Comparison of ENCODE assay signal across 8 cellular contexts in genomic region chr2:152175368-152176112, GRCh38. TPM values are rescaled to one million over a fixed set of nuclear protein-coding genes. Genes with fewer than 3 reads are reported as not detected.
A peak's percentile ranks its signal among the peaks of the same experiment; 100 is the strongest.
DNase-seq lines count a peak whose midpoint lies in the region; ATAC-seq, FAIRE-seq and TF ChIP-seq lines count a peak whose summit lies in the region.

Gene STAM2, minus strand, starts transcription at chr2:152175763. Its CDS starts 121 bp downstream, at chr2:152175642.

- H3K4me3 ChIP-seq in AG09309 (ENCODE audit: control insufficient read depth, low read depth, low read length) (peak within 1 kb of the TSS; percentile 74), WI38 (ENCODE audit: low read depth, low read length) (peak within 1 kb of the TSS; percentile 95), bronchial epithelial cell (ENCODE audit: low read depth, low read length) (peak within 1 kb of the TSS; percentile 97), smooth muscle cell (peak within 1 kb of the TSS; percentile 88)

- ATAC-seq in GM18873 (IDR thresholded peaks at IDR 0.05; ENCODE audit: low FRiP score, unreplicated experiment), result peak; percentile 85
- peak; percentile 75 for ATAC-seq in HG03139 (IDR thresholded peaks at IDR 0.05; ENCODE audit: unreplicated experiment)

- WGBS in smooth muscle cell (ENCODE audit: low lambda C conversion rate), result under 1% methylated on average over 71 of the region's 72 CpGs

- H3K4me2 ChIP-seq in smooth muscle cell, result peak within 1 kb of the TSS; percentile 93

- H3K9ac ChIP-seq in smooth muscle cell (ENCODE audit: low read depth), result peak within 1 kb of the TSS; percentile 96

- DNase-seq in AG09309 (ENCODE audit: low read depth) (peak; percentile 71), NCI-H2196 treated with DMSO at 0.1 percent for 48 hours (lab: John Stamatoyannopoulos, UW; ENCODE audit: unreplicated experiment) (peak; percentile 85), bronchial epithelial cell (ENCODE audit: low read depth) (peak; percentile 81), iPS-NIHi11 (ENCODE audit: low spot score) (peak; percentile 98), smooth muscle cell (lab: John Stamatoyannopoulos, UW; ENCODE audit: unreplicated experiment) (peak; percentile 96)

- H3K36me3 ChIP-seq in bronchial epithelial cell (ENCODE audit: control insufficient read depth, insufficient read depth, low read length) (no peaks in the 10 kb centered on the region), smooth muscle cell (ENCODE audit: low read depth) (no peaks in the 10 kb centered on the region)

- peaks cover 22% of the 10 kb centered on the region for H3K4me1 ChIP-seq in smooth muscle cell (ENCODE audit: low read depth)

- H3F3A ChIP-seq in smooth muscle cell (ENCODE audit: low read depth), result peaks cover 7% of the 10 kb centered on the region

- no peaks in the 10 kb centered on the region for H3K27me3 ChIP-seq in bronchial epithelial cell (ENCODE audit: control insufficient read depth, insufficient read depth, low read length)
- no peaks in the 10 kb centered on the region for H3K27me3 ChIP-seq in smooth muscle cell (ENCODE audit: low read depth)

- H2AFZ ChIP-seq in smooth muscle cell (ENCODE audit: low read depth), result peak within 1 kb of the TSS; percentile 91

- H4K20me1 ChIP-seq in smooth muscle cell (ENCODE audit: low read depth), result peaks cover 17% of the 10 kb centered on the region

- H3K27ac ChIP-seq in smooth muscle cell (ENCODE audit: low read depth), result peak within 1 kb of the TSS; percentile 97

- no peaks in the 10 kb centered on the region for H3K9me3 ChIP-seq in smooth muscle cell (replicated peaks; ENCODE audit: low read depth)

- peaks cover 44% of the 10 kb centered on the region for H3K79me2 ChIP-seq in smooth muscle cell (ENCODE audit: low read depth)

- FAIRE-seq in bronchial epithelial cell (lab: Jason Lieb, UNC), result no peak

- TF ChIP-seq CTCF in AG09309 (IDR thresholded peaks at IDR 0.05; ENCODE audit: control insufficient read depth, insufficient read depth, low read depth, low read length, missing control alignments) (peak; percentile 94), WI38 (IDR thresholded peaks at IDR 0.05; ENCODE audit: low read depth, low read length) (peak; percentile 87), bronchial epithelial cell (IDR thresholded peaks at IDR 0.05; ENCODE audit: insufficient read depth, low read length, severe bottlenecking) (peak; percentile 97), smooth muscle cell (IDR thresholded peaks at IDR 0.05; ENCODE audit: borderline replicate concordance, insufficient read depth, poor library complexity, severe bottlenecking) (peak; percentile 97)

RNA-seq across cellular contexts. Expression of gene STAM2, which starts in this region (rescaled TPM):
- total RNA-seq in bronchial epithelial cell, result 32.1 and 33.4 TPM in 2 replicates
- total RNA-seq in smooth muscle cell, result 58.2 and 59.6 TPM in 2 replicates
- 11.9 and 12.2 TPM in 2 replicates for polyA plus RNA-seq in smooth muscle cell

Comparison
In these comparisons a context has a peak if more than half of its experiments do, and no peak if none do; other contexts are left out.
1. Peak in every context shown above with its lines: DNase-seq, ATAC-seq, H3K4me3 ChIP-seq and H3K27ac ChIP-seq.